Comparison of ENCODE assay signal across 15 cellular contexts in genomic region chr14:73471582-73472181, GRCh38. TPM values are rescaled to one million over a fixed set of nuclear protein-coding genes. Genes with fewer than 3 reads are reported as not detected.
DNase-seq lines count a peak whose midpoint lies in the region; ATAC-seq and TF ChIP-seq lines count a peak whose summit lies in the region.
"Had no signal": no experiment of that assay in that cellular context is flagged by ENCODE, and none has a peak within 500 bp of the region (broad histone marks: within the 10 kb centered on the region; RNA-seq: fewer than 3 reads in every experiment).

No MANE protein-coding gene starts in this region.

- in situ Hi-C loops in IMR-90 (cut with MboI; ENCODE audit: low sequenced_read_pairs): loop anchor here (5.0 kb wide), 1 partner anchor 174 kb away; no protein-coding TSS in a partner anchor

- H2BK20ac ChIP-seq in IMR-90 (ENCODE audit: low read depth, low read length): no peak overlapping the region

- no peaks in the 10 kb centered on the region for H3K9me3 Mint-ChIP-seq in brain
- H3K9me3 Mint-ChIP-seq: CD4-positive, CD25-positive, alpha-beta regulatory T cell; T-cell had no signal

- H2BK120ac ChIP-seq in IMR-90 (ENCODE audit: low read depth, low read length): no peak overlapping the region

- CTCF ChIA-PET in SK-N-SH (lab: Yijun Ruan, JAX): interaction anchor here (0.6 to 11.5 kb wide), 62 partner anchors 9 to 413 kb away, joined by 3 to 179 read pairs (median 4); partner anchors contain the start of genes NUMB, PAPLN and RBM25
- CTCF ChIA-PET in IMR-90 (lab: Yijun Ruan, JAX): interaction anchor here (0.7 to 2.1 kb wide), 5 partner anchors 8 to 299 kb away, joined by 3 to 10 read pairs (median 3); no protein-coding TSS in a partner anchor

- no peaks in the 10 kb centered on the region for H3K4me1 ChIP-seq in SK-N-SH (ENCODE audit: control insufficient read depth in 1 of 2, insufficient read depth in 2 of 2, low read depth in 1 of 2, low read length in 1 of 2)
- H3K4me1 ChIP-seq in IMR-90 (ENCODE audit: control insufficient read depth, insufficient read depth, low read length): peaks cover 14% of the 10 kb centered on the region
- H3K4me1 ChIP-seq: SJCRH30 had no signal

- no peak overlapping the region for H2AK5ac ChIP-seq in IMR-90 (ENCODE audit: low read depth, low read length)

- H3K56ac ChIP-seq in IMR-90 (ENCODE audit: extremely low read depth, insufficient read depth, low read length): no peak overlapping the region

- H3K23ac ChIP-seq in IMR-90 (ENCODE audit: low read depth, low read length): no peak overlapping the region

- ATAC-seq in SK-N-SH treated with all-trans-retinoic acid at 6 μM for 48 hours: peak; percentile 48
- no peak for ATAC-seq in IMR-90 (ENCODE audit: low read depth)
- ATAC-seq in Right ventricle myocardium inferior: no peak
- no peak for ATAC-seq in HG02973 (IDR thresholded peaks at IDR 0.05; ENCODE audit: unreplicated experiment)

- no peak overlapping the region for H2BK5ac ChIP-seq in IMR-90 (ENCODE audit: low read depth, low read length, poor library complexity, severe bottlenecking)

- H3K36me3 ChIP-seq in SK-N-SH (replicated peaks in 1 of 2; ENCODE audit: control insufficient read depth in 1 of 2, insufficient read depth in 2 of 2, low read length in 1 of 2): no peaks in the 10 kb centered on the region
- no peaks in the 10 kb centered on the region for H3K36me3 ChIP-seq in IMR-90 (ENCODE audit: control insufficient read depth, insufficient read depth, low read length)
- no peaks in the 10 kb centered on the region for H3K36me3 ChIP-seq in neural cell (ENCODE audit: insufficient read depth, low read length)
- H3K36me3 ChIP-seq: SJCRH30 had no signal

- H3K18ac ChIP-seq in IMR-90 (ENCODE audit: low read depth, low read length): no peak overlapping the region

- H3K27ac Mint-ChIP-seq in brain: peak overlapping the region in 3 of 5 experiments; percentile 2 to 37 (median 31)
- H3K27ac Mint-ChIP-seq: CD4-positive, CD25-positive, alpha-beta regulatory T cell; T-cell had no signal

- H3K79me2 ChIP-seq in SK-N-SH (ENCODE audit: insufficient read depth) (no peaks in the 10 kb centered on the region), neural cell (replicated peaks; ENCODE audit: insufficient read depth, low read length) (no peaks in the 10 kb centered on the region)

- H3K14ac ChIP-seq in IMR-90 (replicated peaks; ENCODE audit: low read depth, low read length): no peak overlapping the region

- TF ChIP-seq RAD21 in SK-N-SH (IDR thresholded peaks at IDR 0.05; ENCODE audit: low read length) (no peak), IMR-90 (IDR thresholded peaks at IDR 0.05; ENCODE audit: low read length) (no peak), neural cell (conservative IDR thresholded peaks at IDR 0.05) (no peak)

- intact Hi-C loops in IMR-90 (cut with micrococcal nuclease) (loop anchor here (1.0 kb wide), 3 partner anchors 162 to 298 kb away; no protein-coding TSS in a partner anchor), Right ventricle myocardium inferior (cut with DNase I) (loop anchor here (1.0 to 5.0 kb wide), 2 partner anchors 176 to 299 kb away; no protein-coding TSS in a partner anchor)

- POLR2A ChIA-PET in SK-N-SH (lab: Yijun Ruan, JAX) (interaction anchor here (0.6 to 1.6 kb wide), 8 partner anchors 9 to 912 kb away, joined by 3 to 8 read pairs (median 4); partner anchors contain the start of gene NUMB), IMR-90 (lab: Charles Lee; ENCODE audit: unreplicated experiment) (no interaction called here)

- H3K27me3 Mint-ChIP-seq in brain: peaks cover 4% of the 10 kb centered on the region
- H3K27me3 Mint-ChIP-seq: CD4-positive, CD25-positive, alpha-beta regulatory T cell; T-cell had no signal

- no peak overlapping the region for H3K4ac ChIP-seq in IMR-90 (ENCODE audit: low read depth, low read length)

- H4K8ac ChIP-seq in IMR-90 (ENCODE audit: low read depth in 2 of 2, low read length in 2 of 2): no peak overlapping the region

- H3K9me1 ChIP-seq in IMR-90 (ENCODE audit: insufficient read depth, low read length): peaks cover 14% of the 10 kb centered on the region

- H2AK9ac ChIP-seq in IMR-90 (replicated peaks; ENCODE audit: low read depth, low read length, poor library complexity): peak overlapping the region; percentile 58

- dilution Hi-C loops in IMR-90 (cut with HindIII; ENCODE audit: low sequenced_read_pairs, unreplicated experiment): loop anchor here (25.0 kb wide), 1 partner anchor 184 kb away; no protein-coding TSS in a partner anchor

- H3K27me3 ChIP-seq in SK-N-SH (ENCODE audit: insufficient read depth) (no peaks in the 10 kb centered on the region), IMR-90 (ENCODE audit: control insufficient read depth, insufficient read depth, low read length) (no peaks in the 10 kb centered on the region), neural cell (ENCODE audit: insufficient read depth, low read depth, low read length) (no peaks in the 10 kb centered on the region)
- H3K27me3 ChIP-seq: SJCRH30 had no signal

- no peak overlapping the region for H2BK15ac ChIP-seq in IMR-90 (ENCODE audit: low read depth, low read length)

- no TSS peak for BruUV-seq in IMR-90 (replicated peaks; lab: Mats Ljungman, UMichigan)

- TF ChIP-seq EP300 in SK-N-SH (IDR thresholded peaks at IDR 0.05; ENCODE audit: borderline replicate concordance in 1 of 2, low read depth in 1 of 2, low read length in 1 of 2) (no peak), neural cell (conservative IDR thresholded peaks at IDR 0.05; ENCODE audit: poor library complexity, severe bottlenecking) (no peak)

- DNase-seq in SK-N-SH: no peak
- no peak for DNase-seq in IMR-90
- DNase-seq in 8988T: no peak
- DNase-seq in Right ventricle myocardium inferior (ENCODE audit: missing footprints): no peak
- DNase-seq: GOT3, NCI-H1048 had no signal

- no peak for TF ChIP-seq POLR2A in IMR-90 (IDR thresholded peaks at IDR 0.05; ENCODE audit: low read depth, low read length)

- H3K4me2 ChIP-seq in SK-N-SH (no peak overlapping the region), IMR-90 (ENCODE audit: low read depth, low read length) (no peak overlapping the region), neural cell (ENCODE audit: low read length) (no peak overlapping the region)
- H3K4me2 ChIP-seq: KMS-11 had no signal

- H4K20me1 ChIP-seq in SK-N-SH (ENCODE audit: insufficient read depth) (no peaks in the 10 kb centered on the region), IMR-90 (ENCODE audit: insufficient read depth, low read length) (no peaks in the 10 kb centered on the region), neural cell (ENCODE audit: insufficient read depth) (no peaks in the 10 kb centered on the region)

- H4K5ac ChIP-seq in IMR-90 (ENCODE audit: low read depth, low read length): no peak overlapping the region

- H2AFZ ChIP-seq in SK-N-SH (ENCODE audit: low read depth) (no peak overlapping the region), IMR-90 (replicated peaks; ENCODE audit: low read length, poor library complexity) (no peak overlapping the region), neural cell (ENCODE audit: low read depth, low read length) (no peak overlapping the region)

- H3K4me3 ChIP-seq in SK-N-SH (ENCODE audit: low read depth in 2 of 2, low read length in 1 of 2) (no peak overlapping the region; a peak in 1 of 4 replicates), IMR-90 (ENCODE audit: insufficient read depth, low read depth, low read length) (no peak overlapping the region), neural cell (ENCODE audit: low read length) (no peak overlapping the region)
- H3K4me3 ChIP-seq: SJCRH30 had no signal

- WGBS in SK-N-SH (ENCODE audit: low lambda C conversion rate): 75% methylated on average over 6 of the region's 6 CpGs
- WGBS in IMR-90 (ENCODE audit: extremely low coverage in 2 of 2, insufficient read length in 1 of 2), 2 experiments: 100% methylated on average over 3 of the region's 6 CpGs; no CpG with 5 or more reads in 1 of the 2 experiments

- no peak overlapping the region for H4K91ac ChIP-seq in IMR-90 (ENCODE audit: insufficient read depth, low read depth, low read length)

- no peak overlapping the region for H3K4me3 Mint-ChIP-seq in brain
- H3K4me3 Mint-ChIP-seq: CD4-positive, CD25-positive, alpha-beta regulatory T cell; T-cell had no signal

- H3K9me3 ChIP-seq in SK-N-SH: no peaks in the 10 kb centered on the region
- H3K9me3 ChIP-seq in IMR-90 (ENCODE audit: control insufficient read depth, insufficient read depth, low read length): no peaks in the 10 kb centered on the region
- H3K9me3 ChIP-seq in neural cell (ENCODE audit: low read length): no peaks in the 10 kb centered on the region
- H3K9me3 ChIP-seq: SJCRH30 had no signal

- H3K9ac ChIP-seq in SK-N-SH (no peak overlapping the region), IMR-90 (ENCODE audit: low read depth, low read length) (no peak overlapping the region), neural cell (ENCODE audit: low read length) (no peak overlapping the region)
- H3K9ac ChIP-seq: KMS-11 had no signal

- no peak overlapping the region for H3K27ac ChIP-seq in SK-N-SH (ENCODE audit: low read depth in 2 of 2, low read length in 1 of 2)
- H3K27ac ChIP-seq in IMR-90 (ENCODE audit: insufficient read depth, low read length): no peak overlapping the region
- H3K27ac ChIP-seq in neural cell (ENCODE audit: low read length): no peak overlapping the region
- H3K27ac ChIP-seq: 22Rv1, KMS-11, SJCRH30 had no signal

- H3K4me1 Mint-ChIP-seq in brain: peaks cover 8% of the 10 kb centered on the region

- no peaks in the 10 kb centered on the region for H3K9me2 ChIP-seq in SK-N-SH
- H3K9me2 ChIP-seq in neural cell (ENCODE audit: insufficient read depth, low read length): no peaks in the 10 kb centered on the region

- H3F3A ChIP-seq in SK-N-SH (replicated peaks; ENCODE audit: insufficient read depth): no peaks in the 10 kb centered on the region
- H3F3A ChIP-seq in neural cell (ENCODE audit: insufficient read depth, low read length, poor library complexity, severe bottlenecking): no peaks in the 10 kb centered on the region

- peaks cover 3 to 21% of the 10 kb centered on the region in 2 experiments; a peak in 2 of 4 replicates for H3K79me1 ChIP-seq in IMR-90 (ENCODE audit: low read depth in 1 of 2, low read length in 2 of 2)

- no peaks in the 10 kb centered on the region for H3K36me3 Mint-ChIP-seq in brain
- H3K36me3 Mint-ChIP-seq: CD4-positive, CD25-positive, alpha-beta regulatory T cell; T-cell had no signal

- TF ChIP-seq CTCF in SK-N-SH (IDR thresholded peaks at IDR 0.05): no peak
- no peak for TF ChIP-seq CTCF in IMR-90 (conservative IDR thresholded peaks at IDR 0.05; ENCODE audit: low read depth, low read length)
- no peak for TF ChIP-seq CTCF in brain (conservative IDR thresholded peaks at IDR 0.05)
- TF ChIP-seq CTCF in neural cell (IDR thresholded peaks at IDR 0.05; ENCODE audit: poor library complexity, severe bottlenecking): no peak

RNA-seq across cellular contexts. Expression of gene NUMB, which starts 13.3 kb away (rescaled TPM):
- polyA plus RNA-seq in SK-N-SH (2012; rRNA removed): 58.4 and 70.8 TPM in 2 replicates
- 45.8 and 48.6 TPM in 2 replicates for polyA plus RNA-seq in SK-N-SH (2012; cell fraction: cytosol; rRNA removed)
- 114 and 116 TPM in 2 replicates for polyA plus RNA-seq in SK-N-SH (2012; cell fraction: nucleus; rRNA removed)
- total RNA-seq in IMR-90 (2012; rRNA removed): 41.7 and 45.9 TPM in 2 replicates
- 114 and 135 TPM in 2 replicates for polyA plus RNA-seq in IMR-90 (2012; rRNA removed)
- polyA plus RNA-seq in IMR-90 (2012; cell fraction: cytosol; rRNA removed): 49.6 and 56.5 TPM in 2 replicates
- polyA plus RNA-seq in IMR-90 (2012; cell fraction: nucleus; rRNA removed; ENCODE audit: low replicate concordance): 202 and 237 TPM in 2 replicates
- 16.8 TPM for polyA plus RNA-seq in brain (ENCODE audit: insufficient read depth, low read depth, low replicate concordance)
- polyA plus RNA-seq in neural cell: 11.5 and 12.7 TPM in 2 replicates
- 33.4 and 33.9 TPM in 2 replicates for polyA minus RNA-seq in neural cell
- 39.8 TPM for total RNA-seq in Right ventricle myocardium inferior

RNA-seq across cellular contexts. Expression of gene RIOX1, which starts 19.1 kb away (rescaled TPM):
- polyA plus RNA-seq in SK-N-SH (2012; rRNA removed) (10.2 and 11.2 TPM in 2 replicates), IMR-90 (2012; rRNA removed) (9.5 and 10.1 TPM in 2 replicates), brain (ENCODE audit: insufficient read depth, low read depth, low replicate concordance) (8.4 TPM), neural cell (13.8 and 22.0 TPM in 2 replicates)
- 6.2 and 9.4 TPM in 2 replicates for polyA plus RNA-seq in SK-N-SH (2012; cell fraction: cytosol; rRNA removed)
- polyA plus RNA-seq in SK-N-SH (2012; cell fraction: nucleus; rRNA removed): 7.0 and 7.6 TPM in 2 replicates
- total RNA-seq in IMR-90 (2012; rRNA removed) (11.7 and 12.9 TPM in 2 replicates), Right ventricle myocardium inferior (7.6 TPM)
- 8.1 and 13.4 TPM in 2 replicates for polyA plus RNA-seq in IMR-90 (2012; cell fraction: cytosol; rRNA removed)
- 2.8 and 6.0 TPM in 2 replicates for polyA plus RNA-seq in IMR-90 (2012; cell fraction: nucleus; rRNA removed; ENCODE audit: low replicate concordance)
- 31.6 and 37.5 TPM in 2 replicates for polyA minus RNA-seq in neural cell
